ENCODE assay signal across 8 cellular contexts in genomic region chrX:44874481-44875184, GRCh38. TPM values are rescaled to one million over a fixed set of nuclear protein-coding genes. Genes with fewer than 3 reads are reported as not detected.
DNase-seq lines count a peak whose midpoint lies in the region; ATAC-seq and TF ChIP-seq lines count a peak whose summit lies in the region.

No MANE protein-coding gene starts in this region.

- H3K27ac ChIP-seq in SJSA1, result peak overlapping the region; percentile 96
- peak overlapping the region; percentile 99 for H3K27ac ChIP-seq in skeletal muscle tissue (ENCODE audit: low read depth, low read length)

- TF ChIP-seq CTCF in astrocyte of the cerebellum (IDR thresholded peaks at IDR 0.05; ENCODE audit: low read depth, low read length, missing control alignments), result no peak

- peak in 9 of 14 donors; percentile 10 to 55 (median 29) for DNase-seq in C1 segment of cervical spinal cord (lab: John Stamatoyannopoulos, UW)
- DNase-seq in HEK293T (ENCODE audit: extremely low spot score), result peak; percentile 23
- DNase-seq in SJSA1 (ENCODE audit: low read depth in 1 of 2, low spot score in 2 of 2), result peak; percentile 36 to 37
- DNase-seq in astrocyte of the cerebellum (ENCODE audit: low read depth), result no peak
- no peak for DNase-seq in MV-4-11 (lab: John Stamatoyannopoulos, UW)

- CTCF ChIA-PET in HEK293T (lab: Yijun Ruan, JAX), result interaction anchor here (0.6 kb wide), 1 partner anchor 24 kb away, joined by 3 read pairs; no protein-coding TSS in a partner anchor

- no peak for ATAC-seq in GM19455 (IDR thresholded peaks at IDR 0.05; ENCODE audit: unreplicated experiment)

- in situ Hi-C loops in astrocyte of the cerebellum (cut with HindIII; ENCODE audit: low sequenced_read_pairs), result no loop called here

- H3K36me3 ChIP-seq in SJSA1 (peaks cover 16% of the 10 kb centered on the region), skeletal muscle tissue (ENCODE audit: control insufficient read depth in 3 of 3, insufficient read depth in 3 of 3, low read length in 3 of 3) (no peaks in the 10 kb centered on the region)

- H3K4me3 ChIP-seq in SJSA1, result peak overlapping the region; percentile 88
- H3K4me3 ChIP-seq in astrocyte of the cerebellum (ENCODE audit: low read depth, low read length), result peak overlapping the region; percentile 61
- peak overlapping the region; percentile 72 for H3K4me3 ChIP-seq in iPS-11a (ENCODE audit: low read depth, low read length)
- peak overlapping the region; percentile 75 to 81 (median 78) for H3K4me3 ChIP-seq in skeletal muscle tissue (ENCODE audit: low read length in 3 of 3)

- H3K9me3 ChIP-seq in SJSA1 (replicated peaks) (no peaks in the 10 kb centered on the region), skeletal muscle tissue (ENCODE audit: control insufficient read depth in 3 of 3, low read length in 3 of 3) (no peaks in the 10 kb centered on the region)

- POLR2A ChIA-PET in HEK293T (lab: Yijun Ruan, JAX), result no interaction called here

- peak overlapping the region; percentile 79 to 98 (median 93) for H3K9ac ChIP-seq in skeletal muscle tissue (ENCODE audit: low read depth in 1 of 3, low read length in 3 of 3)

- no peaks in the 10 kb centered on the region for H3K4me1 ChIP-seq in SJSA1 (replicated peaks)
- peaks cover 2 to 11% (median 7%) of the 10 kb centered on the region in 3 donors for H3K4me1 ChIP-seq in skeletal muscle tissue (ENCODE audit: control insufficient read depth in 3 of 3, insufficient read depth in 3 of 3, low read length in 3 of 3)

- H3K27me3 ChIP-seq in SJSA1 (replicated peaks) (no peaks in the 10 kb centered on the region), skeletal muscle tissue (ENCODE audit: control insufficient read depth in 3 of 3, insufficient read depth in 3 of 3, low read length in 3 of 3) (no peaks in the 10 kb centered on the region)

TF ChIP-seq in HEK293T, 16 proteins besides CTCF, POLR2A, EP300 and RAD21:
- TF ChIP-seq LEF1 (IDR thresholded peaks at IDR 0.05; ENCODE audit: borderline replicate concordance), result no peak
- TF ChIP-seq FOXK2 (IDR thresholded peaks at IDR 0.05), result peak; percentile 27; the same call in 1 of the 2 replicates
TF ChIP-seq in HEK293T: peak in this region for 1.

RNA-seq across cellular contexts. Expression of gene KDM6A, which starts 1.6 kb away (rescaled TPM):
- 11.9 and 20.8 TPM in 2 replicates for total RNA-seq in SJSA1 (2014; rRNA removed; shearing (Covaris generic))
- total RNA-seq in skeletal muscle tissue, result 21.9 TPM

RNA-seq across cellular contexts. Expression of gene DUSP21, which starts 30.8 kb away (rescaled TPM):
- not detected in 2 replicates for total RNA-seq in SJSA1 (2014; rRNA removed; shearing (Covaris generic))
- not detected for total RNA-seq in skeletal muscle tissue

Comparison
In these comparisons a context has a peak if more than half of its experiments do, and no peak if none do; other contexts are left out.
1. DNase-seq: peak in C1 segment of cervical spinal cord (9 of 14), HEK293T (single experiment) and SJSA1 (2 of 2); none in astrocyte of the cerebellum (single experiment) and MV-4-11 (single experiment).
2. Peak in every context shown above with its lines, with median percentiles within 50 percentile points of each other: H3K4me3 ChIP-seq.